11 cellular contexts compared by ENCODE assay signal in the genomic region with DNA sequence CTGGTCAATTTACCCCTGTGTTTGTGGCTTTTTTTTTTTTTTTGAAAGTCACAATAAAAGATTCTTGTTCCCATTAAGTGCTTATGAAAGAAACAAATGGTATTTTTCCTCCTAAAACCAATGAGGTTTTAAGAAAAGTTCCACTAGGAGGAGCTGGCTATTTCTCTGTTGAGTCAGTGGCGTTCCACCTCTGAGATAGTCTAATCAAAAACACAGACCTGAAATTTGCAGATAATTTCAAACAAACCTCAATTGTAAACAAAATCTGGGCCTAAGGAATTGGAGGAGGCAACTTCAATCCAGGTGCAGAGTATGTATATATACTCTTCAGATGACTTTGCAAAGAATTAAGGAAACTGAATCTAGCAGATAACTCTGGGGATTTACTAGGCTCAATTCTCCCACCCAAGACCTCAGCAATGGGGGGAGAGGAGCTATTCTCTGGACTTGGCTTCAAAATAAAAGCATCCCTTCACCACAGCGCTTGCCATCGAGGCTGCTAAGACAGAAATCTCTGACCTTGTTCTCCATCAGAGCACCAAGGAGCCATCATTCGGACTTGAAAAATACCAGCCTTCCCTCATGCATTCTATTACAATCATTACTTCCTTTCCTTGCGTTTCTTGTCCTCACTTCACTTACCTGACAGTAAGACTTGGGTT. TPM values are rescaled to one million over a fixed set of nuclear protein-coding genes. Genes with fewer than 3 reads are reported as not detected.
DNase-seq lines count a peak whose midpoint lies in the region; ATAC-seq and TF ChIP-seq lines count a peak whose summit lies in the region.
"Had no signal": no experiment of that assay in that cellular context is flagged by ENCODE, and none has a peak within 500 bp of the region (broad histone marks: within the 10 kb centered on the region; RNA-seq: fewer than 3 reads in every experiment).

No MANE protein-coding gene starts in this region.

- in situ Hi-C loops in SK-MEL-5 (cut with HindIII; ENCODE audit: low pct_unique_long_range_greater_than_20kb, low sequenced_read_pairs) (no loop called here), transverse colon (cut with MboI; ENCODE audit: low pct_ligation_motif_present in 1 of 4, low pct_unique_long_range_greater_than_20kb in 1 of 4, low sequenced_read_pairs in 3 of 4) (no loop called here)

- intact Hi-C loops in MCF 10A (cut with micrococcal nuclease) (loop anchor here (5.0 kb wide), 3 partner anchors 242 to 1052 kb away; no protein-coding TSS in a partner anchor), breast epithelium (cut with DNase I; ENCODE audit: low total_unique reads) (no loop called here), transverse colon (cut with DNase I; ENCODE audit: low total_unique reads) (no loop called here)

- no peak for TF ChIP-seq EP300 in transverse colon (IDR thresholded peaks at IDR 0.05; ENCODE audit: low read depth)

- 62 to 75% methylated on average over 5 of the region's 5 CpGs for WGBS in transverse colon (ENCODE audit: low coverage in 1 of 2), 2 donors

- H3K4me1 ChIP-seq in breast epithelium, result no peaks in the 10 kb centered on the region
- peaks cover 9 to 38% (median 19%) of the 10 kb centered on the region in 4 donors for H3K4me1 ChIP-seq in transverse colon

- TF ChIP-seq POLR2A in breast epithelium (IDR thresholded peaks at IDR 0.05) (no peak), transverse colon (IDR thresholded peaks at IDR 0.05) (no peak)

- POLR2A ChIA-PET in MCF 10A (lab: Yijun Ruan, JAX), result interaction anchor here (0.6 to 1.4 kb wide), 8 partner anchors 8 to 565 kb away, joined by 3 to 5 read pairs (median 3); no protein-coding TSS in a partner anchor

- no TSS peak for BruUV-seq in MCF 10A (replicated peaks; lab: Mats Ljungman, UMichigan)

- H3K36me3 ChIP-seq in breast epithelium (no peaks in the 10 kb centered on the region), transverse colon (no peaks in the 10 kb centered on the region), H7 (replicated peaks; ENCODE audit: control insufficient read depth, insufficient read depth, low read length) (no peaks in the 10 kb centered on the region)

- H3K27me3 ChIP-seq in breast epithelium, result no peaks in the 10 kb centered on the region
- H3K27me3 ChIP-seq in transverse colon, result no peaks in the 10 kb centered on the region
- no peaks in the 10 kb centered on the region for H3K27me3 ChIP-seq in H7 (ENCODE audit: control insufficient read depth, insufficient read depth, low read length)

- H3K27ac Mint-ChIP-seq in MCF 10A (ENCODE audit: low read depth, unreplicated experiment), result no peak overlapping the region
- H3K27ac Mint-ChIP-seq: dendritic cell treated with granulocyte-macrophage colony-stimulating factor and Interleukin-4, amounts not matched to agents 40 ng/mL and 50 ng/mL, for 4 days; stimulated activated memory B cell treated with anti-CD40 and anti-IgM and Interleukin-4, amounts not matched to agents 10 μg/mL and 1 μg/mL and 100 μg/mL, for 72 hours had no signal

- H3K9me3 Mint-ChIP-seq in MCF 10A (ENCODE audit: unreplicated experiment), result no peaks in the 10 kb centered on the region
- H3K9me3 Mint-ChIP-seq: dendritic cell treated with granulocyte-macrophage colony-stimulating factor and Interleukin-4, amounts not matched to agents 40 ng/mL and 50 ng/mL, for 4 days; stimulated activated memory B cell treated with anti-CD40 and anti-IgM and Interleukin-4, amounts not matched to agents 10 μg/mL and 1 μg/mL and 100 μg/mL, for 72 hours had no signal

- TF ChIP-seq CTCF in MCF 10A (IDR thresholded peaks at IDR 0.05; ENCODE audit: unreplicated experiment) (peak; percentile 39), breast epithelium (IDR thresholded peaks at IDR 0.05) (peak in 1 of 3 donors; percentile 15), transverse colon (IDR thresholded peaks at IDR 0.05) (peak in 4 of 5 experiments; percentile 22 to 31 (median 24))

- H3K4me3 Mint-ChIP-seq in MCF 10A (ENCODE audit: unreplicated experiment), result no peak overlapping the region
- H3K4me3 Mint-ChIP-seq: dendritic cell treated with granulocyte-macrophage colony-stimulating factor and Interleukin-4, amounts not matched to agents 40 ng/mL and 50 ng/mL, for 4 days; stimulated activated memory B cell treated with anti-CD40 and anti-IgM and Interleukin-4, amounts not matched to agents 10 μg/mL and 1 μg/mL and 100 μg/mL, for 72 hours had no signal

- no peaks in the 10 kb centered on the region for H3K4me1 Mint-ChIP-seq in MCF 10A (ENCODE audit: insufficient read depth, unreplicated experiment)

- CTCF ChIA-PET in MCF 10A (lab: Yijun Ruan, JAX), result interaction anchor here (0.6 to 2.1 kb wide), 14 partner anchors 8 to 950 kb away, joined by 3 to 6 read pairs (median 3); no protein-coding TSS in a partner anchor

- H3K27ac ChIP-seq in breast epithelium (no peak overlapping the region), transverse colon (no peak overlapping the region)

- H3K9me3 ChIP-seq in breast epithelium (no peaks in the 10 kb centered on the region), transverse colon (no peaks in the 10 kb centered on the region)

- DNase-seq in MCF 10A (ENCODE audit: unreplicated experiment) (peak; percentile 24), breast epithelium (ENCODE audit: low spot score in 2 of 2) (no peak), SK-MEL-5 (ENCODE audit: low read depth, low spot score) (peak; percentile 58), fibroblast of the conjunctiva (ENCODE audit: low read depth) (peak; percentile 12), transverse colon (no peak), H7 (no peak)
- DNase-seq: activated CD4-positive, alpha-beta T cell treated with anti-CD3 and anti-CD28 coated beads for 48 hours had no signal

- H3K4me3 ChIP-seq in breast epithelium, result no peak overlapping the region
- H3K4me3 ChIP-seq in transverse colon, result no peak overlapping the region
- no peak overlapping the region for H3K4me3 ChIP-seq in H7 (ENCODE audit: insufficient read depth, low read depth, low read length)

- no peak for ATAC-seq in HG02678 (IDR thresholded peaks at IDR 0.05; ENCODE audit: unreplicated experiment)
- no peak for ATAC-seq in HG02642 (IDR thresholded peaks at IDR 0.05; ENCODE audit: poor library complexity, unreplicated experiment)
- ATAC-seq: stimulated activated memory B cell treated with anti-CD40 and anti-IgM and Interleukin-4, amounts not matched to agents 10 μg/mL and 1 μg/mL and 100 μg/mL, for 72 hours had no signal

- H3K27me3 Mint-ChIP-seq in MCF 10A (ENCODE audit: insufficient read depth, unreplicated experiment), result no peaks in the 10 kb centered on the region
- H3K27me3 Mint-ChIP-seq: dendritic cell treated with granulocyte-macrophage colony-stimulating factor and Interleukin-4, amounts not matched to agents 40 ng/mL and 50 ng/mL, for 4 days; stimulated activated memory B cell treated with anti-CD40 and anti-IgM and Interleukin-4, amounts not matched to agents 10 μg/mL and 1 μg/mL and 100 μg/mL, for 72 hours had no signal

- H3K36me3 Mint-ChIP-seq in MCF 10A (ENCODE audit: insufficient read depth, unreplicated experiment), result no peaks in the 10 kb centered on the region

RNA-seq across cellular contexts. Expression of a gene that starts 52.4 kb away (rescaled TPM):
- total RNA-seq in MCF 10A (2022), result 9.6 and 12.1 TPM in 2 replicates
- 10 to 100 TPM in 1 of 3 donors, 1 to 10 TPM in 2; 4.2 to 11.4 (median 9.2) TPM for total RNA-seq in breast epithelium
- total RNA-seq in SK-MEL-5 (2014; rRNA removed; shearing (Covaris generic)), result 4.6 and 5.5 TPM in 2 replicates
- polyA plus RNA-seq in SK-MEL-5 (2015; cell fraction: cytosol; rRNA removed), result 9.4 and 11.2 TPM in 2 replicates
- polyA plus RNA-seq in SK-MEL-5 (2015; cell fraction: nucleus; rRNA removed), result 12.1 and 15.4 TPM in 2 replicates
- 10 to 100 TPM in 1 of 4 donors, 1 to 10 TPM in 3; 4.0 to 10.3 (median 9.5) TPM for total RNA-seq in transverse colon
- 5.8 and 6.7 TPM in 2 replicates for total RNA-seq in H7 (2014; rRNA removed; shearing (Covaris generic))

Comparison
In these comparisons a context has a peak if more than half of its experiments do, and no peak if none do; other contexts are left out.
1. DNase-seq: peak in MCF 10A (single experiment), SK-MEL-5 (single experiment) and fibroblast of the conjunctiva (single experiment); none in breast epithelium (0 of 2), transverse colon (single experiment) and H7 (single experiment).